In genomic region chr2:31088516-31089195, GRCh38 we compare ENCODE assay signal across 24 cellular contexts.
"Had no signal": no experiment of that assay in that cellular context is flagged by ENCODE, and none has a peak within 500 bp of the region (broad histone marks: within the 10 kb centered on the region; RNA-seq: fewer than 3 reads in every experiment).

No MANE protein-coding gene starts in this region.

- FAIRE-seq: frontal cortex, islet of Langerhans had no signal

- H2AFZ ChIP-seq: neural progenitor cell had no signal

- H3K27ac ChIP-seq: coronary artery, dorsolateral prefrontal cortex, heart right ventricle, left ventricle myocardium inferior, lower lobe of right lung, neural progenitor cell, ovary, right atrium auricular region, sigmoid colon, skin epidermis, stomach, thoracic aorta, transverse colon had no signal

- H3K27me3 ChIP-seq: dorsolateral prefrontal cortex, neural progenitor cell, ovary, right atrium auricular region, sigmoid colon, stomach, transverse colon had no signal

- H3K4me1 ChIP-seq: heart right ventricle, left ventricle myocardium inferior, lower lobe of right lung, right atrium auricular region, sigmoid colon, stomach, transverse colon had no signal

- H3K4me2 ChIP-seq: neural progenitor cell had no signal

- ATAC-seq: heart right ventricle; left cardiac atrium; lower lobe of right lung; natural killer cell treated with Interleukin-12 subunit alpha and Interleukin-12 subunit beta and Interleukin-15 and Interleukin-18, amount 100 ng/mL, for 72 hours had no signal

- H3K4me3 ChIP-seq: coronary artery, dorsolateral prefrontal cortex, heart right ventricle, left ventricle myocardium inferior, lower lobe of right lung, neural progenitor cell, ovary, right atrium auricular region, sigmoid colon, skin epidermis, stomach, thoracic aorta, transverse colon had no signal

- H3K36me3 ChIP-seq: heart right ventricle, left ventricle myocardium inferior, lower lobe of right lung, neural progenitor cell, ovary, right atrium auricular region, sigmoid colon, stomach, thoracic aorta, transverse colon had no signal

- DNase-seq: dorsolateral prefrontal cortex; effector CD8-positive, alpha-beta T cell; heart right ventricle; hypothalamus; left cardiac atrium; left ventricle myocardium inferior; lower lobe of right lung; midbrain; nucleus accumbens; ovary; sigmoid colon; stimulated activated CD4-positive, alpha-beta T cell treated with anti-CD3 and anti-CD28 coated beads, Interleukin-2, amount 100 ng/mL, for 24 hours; stimulated activated naive CD4-positive, alpha-beta T cell; stomach; substantia nigra; transverse colon had no signal

- H3K9ac ChIP-seq: neural progenitor cell had no signal

- H3K9me3 ChIP-seq: heart right ventricle, left ventricle myocardium inferior, lower lobe of right lung, ovary, right atrium auricular region, sigmoid colon, stomach, thoracic aorta, transverse colon had no signal
